ENCODE assay signal across 18 cellular contexts in genomic region chr1:152759453-152760173, GRCh38. TPM values are rescaled to one million over a fixed set of nuclear protein-coding genes. Genes with fewer than 3 reads are reported as not detected.
DNase-seq lines count a peak whose midpoint lies in the region; ATAC-seq and TF ChIP-seq lines count a peak whose summit lies in the region.
"Had no signal": no experiment of that assay in that cellular context is flagged by ENCODE, and none has a peak within 500 bp of the region (broad histone marks: within the 10 kb centered on the region; RNA-seq: fewer than 3 reads in every experiment).

No MANE protein-coding gene starts in this region.

- intact Hi-C loops in activated CD4-positive, alpha-beta T cell treated with anti-CD3 and anti-CD28 coated beads, Interleukin-2, amount 10 ng/mL, durations not matched to agents 24 days and 14 days (cut with micrococcal nuclease) = no loop called here

- no peaks in the 10 kb centered on the region for H3K27me3 Mint-ChIP-seq in activated CD4-positive, alpha-beta T cell treated with anti-CD3 and anti-CD28 coated beads, Interleukin-2, amount 10 ng/mL, durations not matched to agents 24 days and 14 days

- no peaks in the 10 kb centered on the region for H3K36me3 Mint-ChIP-seq in activated CD4-positive, alpha-beta T cell treated with anti-CD3 and anti-CD28 coated beads, Interleukin-2, amount 10 ng/mL, durations not matched to agents 24 days and 14 days (ENCODE audit: low read depth)
- H3K36me3 Mint-ChIP-seq: CD8-positive, alpha-beta memory T cell had no signal

- peak overlapping the region; percentile 21 for H3K27ac ChIP-seq in foreskin keratinocyte
- H3K27ac ChIP-seq: 22Rv1, BLaER1 had no signal

- DNase-seq in activated CD4-positive, alpha-beta T cell treated with anti-CD3 and anti-CD28 coated beads, Interleukin-2, amount 10 ng/mL, durations not matched to agents 24 days and 14 days = peak; percentile 35
- no peak for DNase-seq in activated CD4-positive, alpha-beta T cell treated with anti-CD3 and anti-CD28 coated beads for 4 hours
- DNase-seq in epithelial cell of esophagus (ENCODE audit: low read depth) = peak; percentile 89
- DNase-seq in foreskin keratinocyte = peak in 1 of 2 donors; percentile 79
- DNase-seq in ureter (ENCODE audit: low spot score) = peak; percentile 73
- DNase-seq in stimulated activated naive CD4-positive, alpha-beta T cell treated with Interleukin-2 at 50 U/mL for 16 hours (lab: John Stamatoyannopoulos, UW) = no peak
- no peak for DNase-seq in SK-N-DZ (ENCODE audit: low spot score)
- DNase-seq in iPS-NIHi7 (ENCODE audit: extremely low spot score) = no peak
- DNase-seq: AML-193; Caco-2; CD8-positive, alpha-beta memory T cell; DND-41; GDM1; GOT3 had no signal

- no peaks in the 10 kb centered on the region for H3K27me3 ChIP-seq in foreskin keratinocyte
- H3K27me3 ChIP-seq: BLaER1 had no signal

- no peaks in the 10 kb centered on the region for H3K9me3 Mint-ChIP-seq in activated CD4-positive, alpha-beta T cell treated with anti-CD3 and anti-CD28 coated beads, Interleukin-2, amount 10 ng/mL, durations not matched to agents 24 days and 14 days

- TF ChIP-seq CTCF in epithelial cell of esophagus (IDR thresholded peaks at IDR 0.05; ENCODE audit: insufficient read depth, low read depth, low read length, missing control alignments) = no peak
- no peak for TF ChIP-seq CTCF in foreskin keratinocyte (conservative IDR thresholded peaks at IDR 0.05)

- no peak overlapping the region for H3K4me3 Mint-ChIP-seq in activated CD4-positive, alpha-beta T cell treated with anti-CD3 and anti-CD28 coated beads, Interleukin-2, amount 10 ng/mL, durations not matched to agents 24 days and 14 days
- H3K4me3 Mint-ChIP-seq: CD8-positive, alpha-beta memory T cell had no signal

- peaks cover 25% of the 10 kb centered on the region for H3K4me1 ChIP-seq in foreskin keratinocyte
- H3K4me1 ChIP-seq: BLaER1, Caco-2, HAP-1 had no signal

- H3K4me1 Mint-ChIP-seq in activated CD4-positive, alpha-beta T cell treated with anti-CD3 and anti-CD28 coated beads, Interleukin-2, amount 10 ng/mL, durations not matched to agents 24 days and 14 days = no peaks in the 10 kb centered on the region
- H3K4me1 Mint-ChIP-seq: CD8-positive, alpha-beta memory T cell had no signal

- no peak overlapping the region for H3K4me3 ChIP-seq in epithelial cell of esophagus (ENCODE audit: low read length)
- H3K4me3 ChIP-seq: BLaER1, HAP-1 had no signal

- peak; percentile 52 for ATAC-seq in foreskin keratinocyte

- H3K27ac Mint-ChIP-seq in activated CD4-positive, alpha-beta T cell treated with anti-CD3 and anti-CD28 coated beads, Interleukin-2, amount 10 ng/mL, durations not matched to agents 24 days and 14 days = no peak overlapping the region
- H3K27ac Mint-ChIP-seq: CD8-positive, alpha-beta memory T cell had no signal

RNA-seq across cellular contexts. Expression of gene KPRP, which starts 1.8 kb away (rescaled TPM):
- total RNA-seq in activated CD4-positive, alpha-beta T cell treated with anti-CD3 and anti-CD28 coated beads, Interleukin-2, amount 10 ng/mL, durations not matched to agents 24 days and 14 days = not detected in 2 replicates
- total RNA-seq in foreskin keratinocyte (0.46 and 0.78 TPM in 2 replicates), ureter (not detected)
- polyA plus RNA-seq in foreskin keratinocyte = 0.43 and 0.67 TPM in 2 replicates
- polyA plus RNA-seq in SK-N-DZ (2014; cell fraction: cytosol; rRNA removed) = not detected in 2 replicates
- not detected in 2 replicates for polyA plus RNA-seq in SK-N-DZ (2014; cell fraction: nucleus; rRNA removed)
- total RNA-seq: Caco-2; CD8-positive, alpha-beta memory T cell; HT1080 had no signal
- polyA plus RNA-seq: CD8-positive, alpha-beta memory T cell had no signal

RNA-seq across cellular contexts. Expression of gene LCE1F, which starts 15.3 kb away (rescaled TPM):
- not detected in 2 replicates for total RNA-seq in activated CD4-positive, alpha-beta T cell treated with anti-CD3 and anti-CD28 coated beads, Interleukin-2, amount 10 ng/mL, durations not matched to agents 24 days and 14 days
- total RNA-seq in foreskin keratinocyte (0.42 and 0.61 TPM in 2 replicates), ureter (not detected)
- 0.81 and 1.3 TPM in 2 replicates for polyA plus RNA-seq in foreskin keratinocyte
- not detected in 2 replicates for polyA plus RNA-seq in SK-N-DZ (2014; cell fraction: cytosol; rRNA removed)
- polyA plus RNA-seq in SK-N-DZ (2014; cell fraction: nucleus; rRNA removed) = not detected in 2 replicates
- total RNA-seq: Caco-2; CD8-positive, alpha-beta memory T cell; HT1080 had no signal
- polyA plus RNA-seq: CD8-positive, alpha-beta memory T cell had no signal

RNA-seq across cellular contexts. Expression of gene LCE1E, which starts 26.4 kb away (rescaled TPM):
- not detected in 2 replicates for total RNA-seq in activated CD4-positive, alpha-beta T cell treated with anti-CD3 and anti-CD28 coated beads, Interleukin-2, amount 10 ng/mL, durations not matched to agents 24 days and 14 days
- total RNA-seq in foreskin keratinocyte (0.28 and 0.51 TPM in 2 replicates), ureter (not detected)
- polyA plus RNA-seq in foreskin keratinocyte = 0.59 and 1.1 TPM in 2 replicates
- not detected in 2 replicates for polyA plus RNA-seq in SK-N-DZ (2014; cell fraction: cytosol; rRNA removed)
- polyA plus RNA-seq in SK-N-DZ (2014; cell fraction: nucleus; rRNA removed) = not detected in 2 replicates
- total RNA-seq: Caco-2; CD8-positive, alpha-beta memory T cell; HT1080 had no signal
- polyA plus RNA-seq: CD8-positive, alpha-beta memory T cell had no signal

RNA-seq across cellular contexts. Expression of gene LCE1D, which starts 36.9 kb away (rescaled TPM):
- not detected in 2 replicates for total RNA-seq in activated CD4-positive, alpha-beta T cell treated with anti-CD3 and anti-CD28 coated beads, Interleukin-2, amount 10 ng/mL, durations not matched to agents 24 days and 14 days
- total RNA-seq in foreskin keratinocyte (0.44 TPM in 1 of 2 replicates, not detected in the other), ureter (not detected)
- not detected in 2 replicates for polyA plus RNA-seq in foreskin keratinocyte
- not detected in 2 replicates for polyA plus RNA-seq in SK-N-DZ (2014; cell fraction: cytosol; rRNA removed)
- not detected in 2 replicates for polyA plus RNA-seq in SK-N-DZ (2014; cell fraction: nucleus; rRNA removed)
- total RNA-seq: Caco-2; CD8-positive, alpha-beta memory T cell; HT1080 had no signal
- polyA plus RNA-seq: CD8-positive, alpha-beta memory T cell had no signal

RNA-seq across cellular contexts. Expression of gene LCE1C, which starts 46.8 kb away (rescaled TPM):
- total RNA-seq in activated CD4-positive, alpha-beta T cell treated with anti-CD3 and anti-CD28 coated beads, Interleukin-2, amount 10 ng/mL, durations not matched to agents 24 days and 14 days = not detected in 2 replicates
- total RNA-seq in foreskin keratinocyte (2.9 and 3.5 TPM in 2 replicates), ureter (not detected)
- polyA plus RNA-seq in foreskin keratinocyte = 3.8 and 3.9 TPM in 2 replicates
- not detected in 2 replicates for polyA plus RNA-seq in SK-N-DZ (2014; cell fraction: cytosol; rRNA removed)
- polyA plus RNA-seq in SK-N-DZ (2014; cell fraction: nucleus; rRNA removed) = not detected in 2 replicates
- total RNA-seq: Caco-2; CD8-positive, alpha-beta memory T cell; HT1080 had no signal
- polyA plus RNA-seq: CD8-positive, alpha-beta memory T cell had no signal

Comparison
In these comparisons a context has a peak if more than half of its experiments do, and no peak if none do; other contexts are left out.
1. DNase-seq: peak in activated CD4-positive, alpha-beta T cell treated with anti-CD3 and anti-CD28 coated beads, Interleukin-2, amount 10 ng/mL, durations not matched to agents 24 days and 14 days (single experiment), epithelial cell of esophagus (single experiment) and ureter (single experiment); none in activated CD4-positive, alpha-beta T cell treated with anti-CD3 and anti-CD28 coated beads for 4 hours (0 of 2), stimulated activated naive CD4-positive, alpha-beta T cell treated with Interleukin-2 at 50 U/mL for 16 hours (single experiment), SK-N-DZ (single experiment) and iPS-NIHi7 (single experiment).